ENCODE assay signal across 8 cellular contexts in genomic region chr15:101006931-101007687, GRCh38.
DNase-seq lines count a peak whose midpoint lies in the region; ATAC-seq, FAIRE-seq and TF ChIP-seq lines count a peak whose summit lies in the region.

No MANE protein-coding gene starts in this region.

- no peak overlapping the region for H3K27ac ChIP-seq in astrocyte (ENCODE audit: low read depth, low read length)

- H3K9me3 ChIP-seq in astrocyte (ENCODE audit: insufficient read depth, low read depth, low read length): no peaks in the 10 kb centered on the region

- H4K20me1 ChIP-seq in astrocyte (ENCODE audit: insufficient read depth, low read length): no peaks in the 10 kb centered on the region

- TF ChIP-seq CTCF in astrocyte (IDR thresholded peaks at IDR 0.05; ENCODE audit: insufficient read depth, low read depth, low read length): peak; percentile 97

- peaks cover 13% of the 10 kb centered on the region for H3K9me3 Mint-ChIP-seq in astrocyte (ENCODE audit: unreplicated experiment)

- no peak for TF ChIP-seq POLR2A in H54 (IDR thresholded peaks at IDR 0.05; ENCODE audit: low read depth, low read length)

- no peaks in the 10 kb centered on the region for H3K36me3 ChIP-seq in astrocyte (ENCODE audit: insufficient read depth, low read length)

- H3K27me3 ChIP-seq in astrocyte (ENCODE audit: insufficient read depth, low read length): peaks cover 3% of the 10 kb centered on the region

- peak overlapping the region; percentile 79 for H3K4me2 ChIP-seq in astrocyte (ENCODE audit: low read length)

- H3K4me1 Mint-ChIP-seq in astrocyte (ENCODE audit: low read depth, unreplicated experiment): peaks cover 6% of the 10 kb centered on the region

- DNase-seq in DMS 273 (lab: John Stamatoyannopoulos, UW; ENCODE audit: unreplicated experiment): peak; percentile 88
- peak; percentile 72 for DNase-seq in H54 (ENCODE audit: insufficient read length, low spot score)
- DNase-seq in NCI-H1417 treated with DMSO at 0.1 percent for 48 hours (lab: John Stamatoyannopoulos, UW): peak; percentile 18
- DNase-seq in T-helper 22 cell (ENCODE audit: low read depth): peak; percentile 14
- DNase-seq in astrocyte (ENCODE audit: low read depth): peak; percentile 56
- DNase-seq in hepatic stellate cell (ENCODE audit: low spot score): peak; percentile 86
- DNase-seq in retina: peak; percentile 86

- H3K36me3 Mint-ChIP-seq in astrocyte (ENCODE audit: low read depth, unreplicated experiment): no peaks in the 10 kb centered on the region

- H3K4me1 ChIP-seq in astrocyte (ENCODE audit: insufficient read depth, low read length): peaks cover 7% of the 10 kb centered on the region

- H3K79me2 ChIP-seq in astrocyte (ENCODE audit: insufficient read depth, low read length): no peaks in the 10 kb centered on the region

- peak overlapping the region; percentile 71 for H2AFZ ChIP-seq in astrocyte (ENCODE audit: low read depth, low read length)

- H3K27me3 Mint-ChIP-seq in astrocyte (ENCODE audit: low read depth, unreplicated experiment): peaks cover 2% of the 10 kb centered on the region

- no peak overlapping the region for H3K4me3 ChIP-seq in astrocyte (ENCODE audit: insufficient read depth, low read depth, low read length)

- peak overlapping the region; percentile 40 for H3K4me3 Mint-ChIP-seq in astrocyte (ENCODE audit: unreplicated experiment)

- FAIRE-seq in H54 (lab: Jason Lieb, UNC) (no peak), astrocyte (lab: Jason Lieb, UNC) (peak; percentile 56)

- no peak for ATAC-seq in HG03097 (IDR thresholded peaks at IDR 0.05; ENCODE audit: low FRiP score, unreplicated experiment)

- H3K9ac ChIP-seq in astrocyte (ENCODE audit: low read length): no peak overlapping the region

- H3K27ac Mint-ChIP-seq in astrocyte (ENCODE audit: unreplicated experiment): no peak overlapping the region

Comparison
In these comparisons a context has a peak if more than half of its experiments do, and no peak if none do; other contexts are left out.
1. DNase-seq: peak in every context shown above with its lines; median percentile 88 in DMS 273; 86 in hepatic stellate cell; 86 in retina; 72 in H54; 56 in astrocyte; 18 in NCI-H1417 treated with DMSO at 0.1 percent for 48 hours; 14 in T-helper 22 cell.